ENCODE assay signal across 18 cellular contexts in the genomic region with DNA sequence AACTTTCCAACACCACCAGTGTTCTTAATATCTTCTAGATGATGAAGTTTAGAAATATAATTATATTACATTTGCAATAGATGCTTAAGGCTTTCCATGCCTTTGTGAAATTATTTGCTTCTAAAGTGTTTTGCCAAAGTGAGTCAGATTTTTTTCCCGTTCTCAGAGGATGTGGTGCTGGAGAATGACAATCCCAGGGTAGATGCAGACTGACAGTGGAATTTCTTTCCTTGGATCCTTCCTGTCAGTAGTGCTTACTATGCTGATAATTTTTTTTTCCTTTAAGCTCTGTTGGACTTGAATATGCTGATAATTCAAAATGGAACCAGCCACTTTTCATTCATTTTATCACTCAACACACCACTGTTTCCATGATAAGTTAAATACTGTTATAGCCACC.
"Had no signal": no experiment of that assay in that cellular context is flagged by ENCODE, and none has a peak within 500 bp of the region (broad histone marks: within the 10 kb centered on the region; RNA-seq: fewer than 3 reads in every experiment).

No MANE protein-coding gene starts in this region.

- H3K4me3 ChIP-seq: gastroesophageal sphincter, mucosa of descending colon, pancreas, sigmoid colon, thyroid gland had no signal

- DNase-seq: activated CD4-positive, alpha-beta T cell treated with anti-CD3 and anti-CD28 coated beads, Interleukin-2, amount 50 U/mL, for 1 hour; activated CD8-positive, alpha-beta memory T cell treated with anti-CD3 and anti-CD28 coated beads, Interleukin-2, amount 50 U/mL, for 4 hours; activated naive CD4-positive, alpha-beta T cell treated with anti-CD3 and anti-CD28 coated beads for 36 hours; activated T-cell treated with anti-CD3 and anti-CD28 coated beads, Interleukin-2, amount 50 U/mL, for 4 hours; anterior cingulate cortex; effector CD4-positive, alpha-beta T cell; immature natural killer cell; left cardiac atrium; mesenchymal stem cell; mucosa of descending colon; naive B cell; pancreas; sigmoid colon; stimulated activated naive B cell treated with anti-CD40 and anti-IgM and Interleukin-4, amounts not matched to agents 10 μg/mL and 1 μg/mL and 100 μg/mL, for 72 hours; thyroid gland had no signal

- H3K36me3 ChIP-seq: gastroesophageal sphincter, pancreas, sigmoid colon, thyroid gland had no signal

- FAIRE-seq: bronchial epithelial cell, pancreas had no signal

- H3K27me3 ChIP-seq: gastroesophageal sphincter, pancreas, sigmoid colon, thyroid gland had no signal

- H3K9me3 ChIP-seq: gastroesophageal sphincter, mucosa of descending colon, pancreas, sigmoid colon, thyroid gland had no signal

- H3K4me1 ChIP-seq: gastroesophageal sphincter, sigmoid colon, thyroid gland had no signal

- H3K27ac ChIP-seq: gastroesophageal sphincter, pancreas, sigmoid colon, thyroid gland had no signal

- ATAC-seq: activated CD4-positive, CD25-positive, alpha-beta regulatory T cell treated with anti-CD3 and anti-CD28 coated beads, Interleukin-2, amount 50 U/mL, for 24 hours; activated T-cell treated with anti-CD3 and anti-CD28 coated beads, Interleukin-2, amount 50 U/mL, for 4 hours; gastroesophageal sphincter; mucosa of descending colon; pancreas; stimulated activated naive B cell treated with anti-CD40 and anti-IgM and Interleukin-4, amounts not matched to agents 10 μg/mL and 1 μg/mL and 100 μg/mL, for 72 hours had no signal
